8 cellular contexts compared by ENCODE assay signal in the genomic region with DNA sequence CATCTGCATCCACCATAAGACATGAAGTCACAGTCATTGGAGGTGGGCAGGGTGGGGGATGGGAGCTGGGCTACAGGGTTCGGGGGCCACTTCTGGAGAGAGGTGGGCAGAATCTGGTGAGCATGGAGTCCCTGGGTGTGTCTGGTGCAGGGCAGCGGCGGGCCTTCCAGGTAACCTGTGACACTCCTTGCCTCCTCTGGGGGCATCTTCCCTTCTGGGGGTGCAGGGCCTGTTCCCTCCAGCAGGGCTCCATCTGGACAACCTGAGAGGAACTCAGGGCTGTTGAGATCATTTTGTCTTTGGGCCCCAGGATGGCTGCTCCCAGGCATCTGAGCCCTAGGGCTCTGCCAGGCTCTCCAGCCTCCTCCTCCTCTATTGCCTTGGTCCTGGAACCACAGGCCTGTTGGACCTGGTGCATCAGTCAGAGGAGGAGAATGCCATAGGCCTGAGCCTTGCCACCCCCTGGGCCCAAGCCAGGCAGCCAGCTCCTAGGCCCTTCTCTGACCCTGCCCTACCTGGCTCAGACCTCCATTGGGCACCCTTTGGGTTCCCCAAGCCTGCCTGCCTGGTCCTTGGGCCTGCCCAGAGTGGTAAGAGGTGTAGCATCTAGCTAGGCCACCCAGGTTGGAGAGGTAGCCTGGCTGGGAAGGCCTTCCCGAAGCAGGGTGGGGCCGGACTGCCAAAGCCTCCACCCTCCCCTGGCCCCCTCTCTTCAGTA. TPM values are rescaled to one million over a fixed set of nuclear protein-coding genes. Genes with fewer than 3 reads are reported as not detected.
DNase-seq lines count a peak whose midpoint lies in the region; ATAC-seq and TF ChIP-seq lines count a peak whose summit lies in the region.

No MANE protein-coding gene starts in this region.

- H3K4me2 ChIP-seq in MM.1S (ENCODE audit: low read depth, low read length): no peak overlapping the region

- no peaks in the 10 kb centered on the region for H3K79me2 ChIP-seq in MM.1S (ENCODE audit: low read length)

- peaks cover 0 to 13% of the 10 kb centered on the region in 2 donors for H3K27me3 Mint-ChIP-seq in effector memory CD8-positive, alpha-beta T cell

- H3K27ac Mint-ChIP-seq in effector memory CD8-positive, alpha-beta T cell: no peak overlapping the region

- no peaks in the 10 kb centered on the region for H3K9me2 ChIP-seq in MM.1S (replicated peaks; ENCODE audit: insufficient read depth, low read length)

- H3K4me1 ChIP-seq in MM.1S (ENCODE audit: low read length) (peaks cover 7% of the 10 kb centered on the region), gastrocnemius medialis (peaks cover 14 to 15% of the 10 kb centered on the region in 2 donors)

- no peak for TF ChIP-seq POLR2A in gastrocnemius medialis (IDR thresholded peaks at IDR 0.05)

- no peaks in the 10 kb centered on the region for H3F3A ChIP-seq in MM.1S (ENCODE audit: insufficient read depth, low read length)

- no peaks in the 10 kb centered on the region for H4K20me1 ChIP-seq in MM.1S (ENCODE audit: insufficient read depth, low read length)

- no peak overlapping the region for H3K4me3 Mint-ChIP-seq in effector memory CD8-positive, alpha-beta T cell

- peaks cover under 1% of the 10 kb centered on the region for H3K36me3 Mint-ChIP-seq in effector memory CD8-positive, alpha-beta T cell (ENCODE audit: insufficient read depth)

- intact Hi-C loops in gastrocnemius medialis (cut with DNase I; ENCODE audit: low total_unique reads): no loop called here
- intact Hi-C loops in posterior cingulate gyrus (cut with DNase I): no loop called here

- no peak overlapping the region for H3K4me3 ChIP-seq in MM.1S (ENCODE audit: low read length)
- H3K4me3 ChIP-seq in gastrocnemius medialis: no peak overlapping the region

- ATAC-seq in effector memory CD8-positive, alpha-beta T cell (replicated peaks): peak; percentile 60
- ATAC-seq in gastrocnemius medialis (no peak), GM21447 (IDR thresholded peaks at IDR 0.05; ENCODE audit: unreplicated experiment) (no peak)

- H2AFZ ChIP-seq in MM.1S (ENCODE audit: low read length): no peak overlapping the region

- no peaks in the 10 kb centered on the region for H3K9me3 ChIP-seq in MM.1S (replicated peaks; ENCODE audit: insufficient read depth, low read length)
- H3K9me3 ChIP-seq in gastrocnemius medialis: no peaks in the 10 kb centered on the region

- H3K9ac ChIP-seq in MM.1S (ENCODE audit: low read length): no peak overlapping the region

- H3K36me3 ChIP-seq in MM.1S (replicated peaks; ENCODE audit: insufficient read depth, low read length) (no peaks in the 10 kb centered on the region), gastrocnemius medialis (no peaks in the 10 kb centered on the region)

- H3K27ac ChIP-seq in MM.1S (ENCODE audit: low read length) (no peak overlapping the region), gastrocnemius medialis (peak overlapping the region; percentile 62 to 78 (median 74))

- peak; percentile 78 for DNase-seq in DMS 273 (lab: John Stamatoyannopoulos, UW; ENCODE audit: unreplicated experiment)
- DNase-seq in DMS 273 treated with DMSO at 0.1 percent for 48 hours (lab: John Stamatoyannopoulos, UW): no peak
- peak; percentile 24 for DNase-seq in MM.1S
- DNase-seq in effector memory CD8-positive, alpha-beta T cell: no peak
- no peak for DNase-seq in gastrocnemius medialis
- DNase-seq in posterior cingulate gyrus: no peak
- no peak for DNase-seq in GF-D8 (lab: John Stamatoyannopoulos, UW)

- no peaks in the 10 kb centered on the region for H3K9me3 Mint-ChIP-seq in effector memory CD8-positive, alpha-beta T cell

- H3K27me3 ChIP-seq in MM.1S (replicated peaks; ENCODE audit: insufficient read depth, low read length): peaks cover 4% of the 10 kb centered on the region
- no peaks in the 10 kb centered on the region for H3K27me3 ChIP-seq in gastrocnemius medialis

- peaks cover 0 to 2% of the 10 kb centered on the region in 2 donors for H3K4me1 Mint-ChIP-seq in effector memory CD8-positive, alpha-beta T cell (ENCODE audit: low read depth in 2 of 2)

- TF ChIP-seq CTCF in MM.1S (IDR thresholded peaks at IDR 0.05; ENCODE audit: low read length) (peak; percentile 55), gastrocnemius medialis (IDR thresholded peaks at IDR 0.05 in 4 of 5, conservative IDR thresholded peaks at IDR 0.05 in 1 of 5) (peak in 1 of 5 experiments; percentile 18)

- in situ Hi-C loops in gastrocnemius medialis (cut with MboI; ENCODE audit: low sequenced_read_pairs in 4 of 4): no loop called here

RNA-seq across cellular contexts. Expression of a gene that starts 13.4 kb away (rescaled TPM):
- 1 to 10 TPM; 2.6 to 5.0 (median 3.1) TPM for total RNA-seq in gastrocnemius medialis

RNA-seq across cellular contexts. Expression of a gene that starts 27.2 kb away (rescaled TPM):
- total RNA-seq in gastrocnemius medialis: 10 to 100 TPM; 31.7 to 47.9 (median 45.0) TPM

RNA-seq across cellular contexts. Expression of a gene that starts 28.8 kb away (rescaled TPM):
- total RNA-seq in gastrocnemius medialis: 10 to 100 TPM; 36.3 to 81.3 (median 49.4) TPM

Comparison
In these comparisons a context has a peak if more than half of its experiments do, and no peak if none do; other contexts are left out.
1. DNase-seq: peak in DMS 273 (single experiment) and MM.1S (single experiment); none in DMS 273 treated with DMSO at 0.1 percent for 48 hours (single experiment), effector memory CD8-positive, alpha-beta T cell (0 of 3), gastrocnemius medialis (0 of 2), posterior cingulate gyrus (0 of 10) and GF-D8 (single experiment).